ENCODE assay signal across 32 cellular contexts in genomic region chr2:45753381-45753780, GRCh38.
"Had no signal": no experiment of that assay in that cellular context is flagged by ENCODE, and none has a peak within 500 bp of the region (broad histone marks: within the 10 kb centered on the region; RNA-seq: fewer than 3 reads in every experiment).

No MANE protein-coding gene starts in this region.

- H3K27ac ChIP-seq: ascending aorta, brain microvascular endothelial cell, esophagus muscularis mucosa, foreskin keratinocyte had no signal

- H3K4me1 Mint-ChIP-seq: activated naive CD4-positive, alpha-beta T cell treated with anti-CD3 and anti-CD28 coated beads, Interleukin-2, amount 10 ng/mL, durations not matched to agents 7 days and 5 days had no signal

- H3K4me3 ChIP-seq: ascending aorta, esophagus muscularis mucosa, gastroesophageal sphincter had no signal

- H3K4me1 ChIP-seq: ascending aorta had no signal

- ATAC-seq: activated CD4-positive, alpha-beta T cell treated with anti-CD3 and anti-CD28 coated beads for 36 hours; activated CD8-positive, alpha-beta memory T cell treated with anti-CD3 and anti-CD28 coated beads, Interleukin-2, amount 10 ng/mL, durations not matched to agents 7 days and 5 days; activated CD8-positive, alpha-beta T cell treated with anti-CD3 and anti-CD28 coated beads, Interleukin-2, amount 10 ng/mL, durations not matched to agents 7 days and 5 days; activated naive CD4-positive, alpha-beta T cell treated with anti-CD3 and anti-CD28 coated beads, Interleukin-2, amount 50 U/mL, for 72 hours; effector memory CD8-positive, alpha-beta T cell; foreskin keratinocyte; gastroesophageal sphincter; T-cell had no signal

- H3K4me3 Mint-ChIP-seq: activated CD4-positive, alpha-beta memory T cell treated with anti-CD3 and anti-CD28 coated beads for 36 hours; activated CD4-positive, alpha-beta T cell treated with anti-CD3 and anti-CD28 coated beads for 36 hours; activated CD4-positive, alpha-beta T cell treated with anti-CD3 and anti-CD28 coated beads, Interleukin-2, amount 10 ng/mL, durations not matched to agents 24 days and 14 days; activated CD8-positive, alpha-beta memory T cell treated with anti-CD3 and anti-CD28 coated beads, Interleukin-2, amount 10 ng/mL, durations not matched to agents 7 days and 5 days; activated CD8-positive, alpha-beta T cell treated with anti-CD3 and anti-CD28 coated beads, Interleukin-2, amount 10 ng/mL, durations not matched to agents 7 days and 5 days; activated naive CD4-positive, alpha-beta T cell treated with anti-CD3 and anti-CD28 coated beads, Interleukin-2, amount 10 ng/mL, durations not matched to agents 7 days and 5 days; activated naive CD8-positive, alpha-beta T cell treated with anti-CD3 and anti-CD28 coated beads, Interleukin-2, amount 10 ng/mL, durations not matched to agents 7 days and 5 days; activated T-helper 1 cell treated with anti-CD3 and anti-CD28 coated beads, Interleukin-12 subunit alpha, Interleukin-12 subunit beta, Interleukin-2, Interleukin-4 antibody, amounts not matched to agents 30 ng/mL and 10 ng/mL and 1 ng/mL, durations not matched to agents 14 hours and 24 hours and 36 hours; effector memory CD8-positive, alpha-beta T cell; T-cell; T-helper 1 cell treated with Interleukin-12 subunit alpha and Interleukin-12 subunit beta and Interleukin-4 antibody, amounts not matched to agents 30 μg/mL and 1 μg/mL, for 36 hours had no signal

- DNase-seq: activated CD4-positive, alpha-beta memory T cell treated with anti-CD3 and anti-CD28 coated beads for 36 hours; activated CD4-positive, alpha-beta T cell treated with anti-CD3 and anti-CD28 coated beads for 36 hours; activated CD4-positive, alpha-beta T cell treated with anti-CD3 and anti-CD28 coated beads, Interleukin-2, amount 10 ng/mL, durations not matched to agents 24 days and 14 days; activated CD4-positive, CD25-positive, alpha-beta regulatory T cell; activated CD4-positive, CD25-positive, alpha-beta regulatory T cell treated with anti-CD3 and anti-CD28 coated beads, Interleukin-2, amount 50 U/mL, for 72 hours; activated CD8-positive, alpha-beta memory T cell treated with anti-CD3 and anti-CD28 coated beads, Interleukin-2, amount 10 ng/mL, durations not matched to agents 7 days and 5 days; activated CD8-positive, alpha-beta memory T cell treated with anti-CD3 and anti-CD28 coated beads, Interleukin-2, amount 50 U/mL, for 4 hours; activated CD8-positive, alpha-beta T cell treated with anti-CD3 and anti-CD28 coated beads, Interleukin-2, amount 10 ng/mL, durations not matched to agents 7 days and 5 days; activated effector memory CD4-positive, alpha-beta T cell treated with anti-CD3 and anti-CD28 coated beads, Interleukin-2, amount 50 U/mL, for 16 hours; activated naive CD4-positive, alpha-beta T cell treated with anti-CD3 and anti-CD28 coated beads, Interleukin-2, amount 10 ng/mL, durations not matched to agents 7 days and 5 days; activated naive CD8-positive, alpha-beta T cell treated with anti-CD3 and anti-CD28 coated beads, Interleukin-2, amount 10 ng/mL, durations not matched to agents 7 days and 5 days; activated T-cell treated with anti-CD3 and anti-CD28 coated beads, Interleukin-2, amount 50 U/mL, for 1 hour; activated T-cell treated with anti-CD3 and anti-CD28 coated beads, Interleukin-2, amount 50 U/mL, for 48 hours; brain microvascular endothelial cell; caudate nucleus; cortex of kidney; dermis blood vessel endothelial cell; effector CD4-positive, alpha-beta T cell; effector memory CD8-positive, alpha-beta T cell; erythroblast; foreskin keratinocyte; head of caudate nucleus; SW 1271; T-cell; T-helper 9 cell had no signal

- H3K27ac Mint-ChIP-seq: activated CD4-positive, alpha-beta memory T cell treated with anti-CD3 and anti-CD28 coated beads for 36 hours; activated CD4-positive, alpha-beta T cell treated with anti-CD3 and anti-CD28 coated beads for 36 hours; activated CD4-positive, alpha-beta T cell treated with anti-CD3 and anti-CD28 coated beads, Interleukin-2, amount 10 ng/mL, durations not matched to agents 24 days and 14 days; activated CD8-positive, alpha-beta memory T cell treated with anti-CD3 and anti-CD28 coated beads, Interleukin-2, amount 10 ng/mL, durations not matched to agents 7 days and 5 days; activated CD8-positive, alpha-beta T cell treated with anti-CD3 and anti-CD28 coated beads, Interleukin-2, amount 10 ng/mL, durations not matched to agents 7 days and 5 days; activated naive CD4-positive, alpha-beta T cell treated with anti-CD3 and anti-CD28 coated beads, Interleukin-2, amount 10 ng/mL, durations not matched to agents 7 days and 5 days; activated naive CD4-positive, alpha-beta T cell treated with anti-CD3 and anti-CD28 coated beads, Interleukin-2, amount 50 U/mL, for 72 hours; activated naive CD8-positive, alpha-beta T cell treated with anti-CD3 and anti-CD28 coated beads, Interleukin-2, amount 10 ng/mL, durations not matched to agents 7 days and 5 days; activated T-helper 1 cell treated with anti-CD3 and anti-CD28 coated beads, Interleukin-12 subunit alpha, Interleukin-12 subunit beta, Interleukin-2, Interleukin-4 antibody, amounts not matched to agents 30 ng/mL and 10 ng/mL and 1 ng/mL, durations not matched to agents 14 hours and 24 hours and 36 hours; activated T-helper 2 cell treated with anti-CD3 and anti-CD28 coated beads, Interferon-gamma antibody, Interleukin-2, Interleukin-4, amounts not matched to agents 10 μg/mL and 5 μg/mL and 100 μg/mL, durations not matched to agents 14 hours and 24 hours and 36 hours; T-cell; T-helper 1 cell treated with Interleukin-12 subunit alpha and Interleukin-12 subunit beta and Interleukin-4 antibody, amounts not matched to agents 30 μg/mL and 1 μg/mL, for 36 hours had no signal

- H3K9me3 Mint-ChIP-seq: activated CD4-positive, alpha-beta memory T cell treated with anti-CD3 and anti-CD28 coated beads for 36 hours; activated CD4-positive, alpha-beta T cell treated with anti-CD3 and anti-CD28 coated beads, Interleukin-2, amount 10 ng/mL, durations not matched to agents 24 days and 14 days; activated naive CD4-positive, alpha-beta T cell treated with anti-CD3 and anti-CD28 coated beads, Interleukin-2, amount 10 ng/mL, durations not matched to agents 7 days and 5 days; activated naive CD4-positive, alpha-beta T cell treated with anti-CD3 and anti-CD28 coated beads, Interleukin-2, amount 50 U/mL, for 72 hours; activated naive CD8-positive, alpha-beta T cell treated with anti-CD3 and anti-CD28 coated beads, Interleukin-2, amount 10 ng/mL, durations not matched to agents 7 days and 5 days; activated T-helper 1 cell treated with anti-CD3 and anti-CD28 coated beads, Interleukin-12 subunit alpha, Interleukin-12 subunit beta, Interleukin-2, Interleukin-4 antibody, amounts not matched to agents 30 ng/mL and 10 ng/mL and 1 ng/mL, durations not matched to agents 14 hours and 24 hours and 36 hours; activated T-helper 2 cell treated with anti-CD3 and anti-CD28 coated beads, Interferon-gamma antibody, Interleukin-2, Interleukin-4, amounts not matched to agents 10 μg/mL and 5 μg/mL and 100 μg/mL, durations not matched to agents 14 hours and 24 hours and 36 hours; effector memory CD8-positive, alpha-beta T cell; T-cell; T-helper 1 cell treated with Interleukin-12 subunit alpha and Interleukin-12 subunit beta and Interleukin-4 antibody, amounts not matched to agents 30 μg/mL and 1 μg/mL, for 36 hours had no signal

- H3K27me3 Mint-ChIP-seq: activated CD4-positive, alpha-beta memory T cell treated with anti-CD3 and anti-CD28 coated beads for 36 hours; activated CD4-positive, alpha-beta T cell treated with anti-CD3 and anti-CD28 coated beads for 36 hours; activated CD4-positive, alpha-beta T cell treated with anti-CD3 and anti-CD28 coated beads, Interleukin-2, amount 10 ng/mL, durations not matched to agents 24 days and 14 days; activated CD8-positive, alpha-beta memory T cell treated with anti-CD3 and anti-CD28 coated beads, Interleukin-2, amount 10 ng/mL, durations not matched to agents 7 days and 5 days; activated naive CD4-positive, alpha-beta T cell treated with anti-CD3 and anti-CD28 coated beads, Interleukin-2, amount 10 ng/mL, durations not matched to agents 7 days and 5 days; activated naive CD8-positive, alpha-beta T cell treated with anti-CD3 and anti-CD28 coated beads, Interleukin-2, amount 10 ng/mL, durations not matched to agents 7 days and 5 days; effector memory CD8-positive, alpha-beta T cell; T-cell had no signal

- H3K9me3 ChIP-seq: ascending aorta, esophagus muscularis mucosa, gastroesophageal sphincter had no signal

- H3K36me3 ChIP-seq: ascending aorta, brain microvascular endothelial cell, esophagus muscularis mucosa, gastroesophageal sphincter had no signal

- H3K36me3 Mint-ChIP-seq: activated CD4-positive, alpha-beta memory T cell treated with anti-CD3 and anti-CD28 coated beads for 36 hours; activated naive CD4-positive, alpha-beta T cell treated with anti-CD3 and anti-CD28 coated beads, Interleukin-2, amount 10 ng/mL, durations not matched to agents 7 days and 5 days; activated naive CD4-positive, alpha-beta T cell treated with anti-CD3 and anti-CD28 coated beads, Interleukin-2, amount 50 U/mL, for 72 hours; activated naive CD8-positive, alpha-beta T cell treated with anti-CD3 and anti-CD28 coated beads, Interleukin-2, amount 10 ng/mL, durations not matched to agents 7 days and 5 days had no signal
